In the genomic region with DNA sequence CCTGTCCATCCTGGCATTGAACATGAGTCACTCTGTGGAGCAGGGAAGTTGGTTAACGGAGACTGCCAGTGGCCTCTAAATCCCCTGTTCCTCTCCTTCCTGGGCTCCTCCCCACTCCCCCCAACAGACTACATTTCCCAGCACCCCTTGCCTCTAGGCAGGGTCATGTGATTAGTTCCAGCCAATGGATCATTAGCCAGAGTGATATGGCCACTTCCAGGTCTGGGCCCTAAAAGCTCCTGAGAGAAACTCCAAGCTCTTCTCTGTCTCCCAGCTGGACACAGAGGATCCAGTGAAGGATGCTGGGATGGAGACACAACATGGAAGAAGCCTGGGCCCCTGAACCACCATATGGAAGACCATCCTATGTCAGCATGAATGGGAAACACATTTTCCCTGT, we compare ENCODE assay signal across 12 cellular contexts. TPM values are rescaled to one million over a fixed set of nuclear protein-coding genes. Genes with fewer than 3 reads are reported as not detected.
DNase-seq lines count a peak whose midpoint lies in the region; ATAC-seq, FAIRE-seq and TF ChIP-seq lines count a peak whose summit lies in the region.
"Had no signal": no experiment of that assay in that cellular context is flagged by ENCODE, and none has a peak within 500 bp of the region (broad histone marks: within the 10 kb centered on the region; RNA-seq: fewer than 3 reads in every experiment).

No MANE protein-coding gene starts in this region.

- no peaks in the 10 kb centered on the region for H3K36me3 ChIP-seq in endodermal cell (ENCODE audit: control insufficient read depth, insufficient read depth, low read length)
- no peaks in the 10 kb centered on the region for H3K36me3 ChIP-seq in mesenchymal stem cell (ENCODE audit: control insufficient read depth in 1 of 2, insufficient read depth in 2 of 2, low read depth in 1 of 2, low read length in 2 of 2)
- H3K36me3 ChIP-seq: adrenal gland had no signal

- no peaks in the 10 kb centered on the region for H3K4me1 ChIP-seq in A549
- peaks cover 3% of the 10 kb centered on the region for H3K4me1 ChIP-seq in endodermal cell (ENCODE audit: control insufficient read depth, insufficient read depth, low read length)
- peaks cover 3% of the 10 kb centered on the region for H3K4me1 ChIP-seq in mesenchymal stem cell (ENCODE audit: control insufficient read depth, insufficient read depth, low read depth, low read length)
- H3K4me1 ChIP-seq: adrenal gland had no signal

- H2BK15ac ChIP-seq in mesenchymal stem cell (ENCODE audit: low read depth, poor library complexity, severe bottlenecking) = no peak overlapping the region

- H4K91ac ChIP-seq in mesenchymal stem cell (ENCODE audit: low read length) = no peak overlapping the region

- H3K9me3 ChIP-seq in A549 (0 out of 3 replicates have a peak, but pooled peaks cover 5% of the 10 kb centered on the region), endodermal cell (ENCODE audit: control insufficient read depth, low read length) (peaks cover 8% of the 10 kb centered on the region), mesenchymal stem cell (ENCODE audit: control insufficient read depth, low read length) (peaks cover 13% of the 10 kb centered on the region)
- H3K9me3 ChIP-seq: adrenal gland had no signal

- peak in 1 of 2 experiments; percentile 89; a peak in 4 of 6 replicates for ATAC-seq in A549

- H3K4me3 ChIP-seq in A549 (no peak overlapping the region), endodermal cell (ENCODE audit: low read length) (no peak overlapping the region), mesenchymal stem cell (ENCODE audit: insufficient read depth in 1 of 2, low read depth in 1 of 2, low read length in 2 of 2) (no peak overlapping the region)
- H3K4me3 ChIP-seq: adrenal gland had no signal

- DNase-seq in A549 (ENCODE audit: low read depth in 1 of 2, low spot score in 1 of 2) (peak; percentile 24 to 35), GM10266 (ENCODE audit: extremely low spot score) (peak; percentile 24), NCI-H69 (lab: John Stamatoyannopoulos, UW) (peak; percentile 37), endodermal cell (peak; percentile 84), NCI-H446 treated with DMSO at 0.1 percent for 48 hours (lab: John Stamatoyannopoulos, UW) (no peak), mesenchymal stem cell (no peak), CD14-positive monocyte (ENCODE audit: low spot score) (no peak), NCI-H187 (lab: John Stamatoyannopoulos, UW) (no peak)
- DNase-seq: activated B cell treated with CpG ODN at 0.5 μM for 24 hours, adrenal gland, naive B cell had no signal

- H3K9ac ChIP-seq in endodermal cell (ENCODE audit: extremely low read depth, low read length, poor library complexity, severe bottlenecking) = no peak overlapping the region
- H3K9ac ChIP-seq in mesenchymal stem cell (ENCODE audit: low read length) = no peak overlapping the region

- no peak overlapping the region for H2BK120ac ChIP-seq in mesenchymal stem cell (ENCODE audit: low read depth, low read length)

- no peak for TF ChIP-seq CTCF in A549 (IDR thresholded peaks at IDR 0.05)
- TF ChIP-seq CTCF in GM10266 (IDR thresholded peaks at IDR 0.05; ENCODE audit: control insufficient read depth, insufficient read depth, low read depth, missing control alignments) = no peak
- TF ChIP-seq CTCF in endodermal cell (conservative IDR thresholded peaks at IDR 0.05) = no peak
- no peak for TF ChIP-seq CTCF in CD14-positive monocyte (IDR thresholded peaks at IDR 0.05)

- TF ChIP-seq POLR2A in A549 (IDR thresholded peaks at IDR 0.05; ENCODE audit: low read length) = no peak

- no peak overlapping the region for H3K18ac ChIP-seq in mesenchymal stem cell (ENCODE audit: low read depth in 1 of 2, low read length in 2 of 2)

- CTCF ChIA-PET in A549 (lab: Yijun Ruan, JAX) = interaction anchor here (1.0 kb wide), 1 partner anchor 17 kb away, joined by 3 read pairs; no protein-coding TSS in a partner anchor

- TF ChIP-seq RAD21 in A549 (conservative IDR thresholded peaks at IDR 0.05 in 1 of 2, IDR thresholded peaks at IDR 0.05 in 1 of 2) = no peak

- H3K36me3 Mint-ChIP-seq in endodermal cell (ENCODE audit: low read depth) = no peaks in the 10 kb centered on the region
- H3K36me3 Mint-ChIP-seq in CD14-positive monocyte = peaks cover 0 to 8% of the 10 kb centered on the region in 2 donors
- H3K36me3 Mint-ChIP-seq: naive B cell, type B pancreatic cell had no signal

- H3K79me1 ChIP-seq in mesenchymal stem cell (replicated peaks; ENCODE audit: low read length, poor library complexity, severe bottlenecking) = no peaks in the 10 kb centered on the region

- no peak for TF ChIP-seq EP300 in A549 (IDR thresholded peaks at IDR 0.05)

- no peak overlapping the region for H4K8ac ChIP-seq in mesenchymal stem cell (ENCODE audit: low read length)

- H3K27me3 ChIP-seq in endodermal cell (ENCODE audit: control insufficient read depth, insufficient read depth, low read length, poor library complexity, severe bottlenecking) = no peaks in the 10 kb centered on the region
- H3K27me3 ChIP-seq in mesenchymal stem cell (ENCODE audit: control insufficient read depth in 1 of 2, insufficient read depth in 1 of 2, low read length in 2 of 2) = peaks cover 9 to 24% of the 10 kb centered on the region in 2 experiments
- H3K27me3 ChIP-seq: adrenal gland had no signal

- H3K4ac ChIP-seq in mesenchymal stem cell (ENCODE audit: low read depth in 1 of 2, low read length in 2 of 2) = no peak overlapping the region

- POLR2A ChIA-PET in A549 (lab: Yijun Ruan, JAX) = no interaction called here

- no peak overlapping the region for H2AFZ ChIP-seq in mesenchymal stem cell (ENCODE audit: low read depth, low read length)

- H3K4me3 Mint-ChIP-seq in endodermal cell (no peak overlapping the region), CD14-positive monocyte (no peak overlapping the region)
- H3K4me3 Mint-ChIP-seq: activated B cell treated with CpG ODN at 0.5 μM for 24 hours, naive B cell, type B pancreatic cell had no signal

- intact Hi-C loops in CD14-positive monocyte (cut with micrococcal nuclease) = no loop called here

- no peak overlapping the region for H3K27ac ChIP-seq in A549
- H3K27ac ChIP-seq in endodermal cell (ENCODE audit: low read depth, low read length) = no peak overlapping the region
- H3K27ac ChIP-seq in mesenchymal stem cell (ENCODE audit: low read length, poor library complexity, severe bottlenecking) = no peak overlapping the region
- H3K27ac ChIP-seq: adrenal gland had no signal

- H3K9me3 Mint-ChIP-seq in endodermal cell = peaks cover 6% of the 10 kb centered on the region
- peaks cover 12 to 19% (median 14%) of the 10 kb centered on the region in 7 donors for H3K9me3 Mint-ChIP-seq in CD14-positive monocyte

- H3K4me2 ChIP-seq in A549 = no peak overlapping the region
- H3K4me2 ChIP-seq in mesenchymal stem cell (ENCODE audit: low read length, poor library complexity, severe bottlenecking) = no peak overlapping the region

- H3K27me3 Mint-ChIP-seq in endodermal cell (ENCODE audit: insufficient read depth) (peaks cover 1% of the 10 kb centered on the region), CD14-positive monocyte (ENCODE audit: low read depth in 3 of 3) (no peaks in the 10 kb centered on the region)
- H3K27me3 Mint-ChIP-seq: type B pancreatic cell had no signal

- H2BK5ac ChIP-seq in mesenchymal stem cell (ENCODE audit: low read depth, low read length, poor library complexity, severe bottlenecking) = no peak overlapping the region

- WGBS in A549 (ENCODE audit: missing lambda C conversion rate) = 82% methylated on average over 1 of the region's 1 CpG
- WGBS in endodermal cell (ENCODE audit: insufficient coverage in 1 of 2, insufficient read length in 1 of 2), 2 experiments = 94% methylated on average over 1 of the region's 1 CpG; no CpG with 5 or more reads in 1 of the 2 experiments
- 64% methylated on average over 1 of the region's 1 CpG for WGBS in mesenchymal stem cell

- no peak for FAIRE-seq in A549 (lab: Jason Lieb, UNC)

- H3K14ac ChIP-seq in mesenchymal stem cell (ENCODE audit: low read length in 2 of 2) = no peak overlapping the region

- H3K4me1 Mint-ChIP-seq in endodermal cell = peaks cover 15% of the 10 kb centered on the region
- H3K4me1 Mint-ChIP-seq in CD14-positive monocyte = peaks cover 35% of the 10 kb centered on the region
- H3K4me1 Mint-ChIP-seq: activated B cell treated with CpG ODN at 0.5 μM for 24 hours, naive B cell had no signal

- no peak overlapping the region for H3K23ac ChIP-seq in mesenchymal stem cell (ENCODE audit: low read length in 2 of 2)

- H2AK5ac ChIP-seq in mesenchymal stem cell (ENCODE audit: low read length, severe bottlenecking) = no peak overlapping the region

- no peak overlapping the region for H2BK12ac ChIP-seq in mesenchymal stem cell (ENCODE audit: low read length in 2 of 2)

- H3K27ac Mint-ChIP-seq in endodermal cell (no peak overlapping the region), CD14-positive monocyte (no peak overlapping the region)
- H3K27ac Mint-ChIP-seq: activated B cell treated with CpG ODN at 0.5 μM for 24 hours, type B pancreatic cell had no signal

TF ChIP-seq in A549, 52 proteins besides CTCF, POLR2A, EP300 and RAD21:
- TF ChIP-seq USF2 (IDR thresholded peaks at IDR 0.05) (peak; percentile 51; the same call in 1 of the 2 replicates), JUNB (IDR thresholded peaks at IDR 0.05) (no peak)

RNA-seq across cellular contexts. Expression of gene RFLNA, which starts 54.4 kb away (rescaled TPM):
- polyA plus RNA-seq in A549 (2011; rRNA removed) (0.05 TPM in 1 of 2 replicates, not detected in the other), A549 (2017; fragmentation: RNase III; extraction: RNeasy Plus Mini Kit Qiagen cat#74134 plus additional on column Dnase treatment) (not detected in 3 replicates), CD14-positive monocyte (not detected)
- polyA plus RNA-seq in A549 (2012; cell fraction: cytosol; rRNA removed) = 0.07 and 0.12 TPM in 2 replicates
- polyA plus RNA-seq in A549 (2012; cell fraction: nucleus; rRNA removed) = 0.05 and 0.10 TPM in 2 replicates
- not detected in 2 replicates for polyA minus RNA-seq in A549 (2011; rRNA and poly(A)+ RNA removed)
- 1 to 10 TPM; 1.2 to 2.0 TPM for total RNA-seq in endodermal cell
- 6.3 TPM for polyA plus RNA-seq in endodermal cell (2013, experiment 1 of 2)
- 5.2 TPM for polyA plus RNA-seq in endodermal cell (2013, experiment 2 of 2)
- polyA plus RNA-seq in mesenchymal stem cell (2013, experiment 1 of 2) = 1.3 TPM
- polyA plus RNA-seq in mesenchymal stem cell (2013, experiment 2 of 2) = 1.1 TPM
- total RNA-seq: activated B cell treated with CpG ODN at 0.5 μM for 24 hours had no signal

Comparison
In these comparisons a context has a peak if more than half of its experiments do, and no peak if none do; other contexts are left out.
1. DNase-seq: peak in A549 (2 of 2), GM10266 (single experiment), NCI-H69 (single experiment) and endodermal cell (single experiment); none in NCI-H446 treated with DMSO at 0.1 percent for 48 hours (single experiment), mesenchymal stem cell (single experiment), CD14-positive monocyte (single experiment) and NCI-H187 (0 of 2).